Comparison of ENCODE assay signal across 22 cellular contexts in genomic region chr20:51463560-51463959, GRCh38.
DNase-seq lines count a peak whose midpoint lies in the region; ATAC-seq lines count a peak whose summit lies in the region.
"Had no signal": no experiment of that assay in that cellular context is flagged by ENCODE, and none has a peak within 500 bp of the region (broad histone marks: within the 10 kb centered on the region; RNA-seq: fewer than 3 reads in every experiment).

No MANE protein-coding gene starts in this region.

- no peaks in the 10 kb centered on the region for H3K9me3 Mint-ChIP-seq in activated T-cell treated with anti-CD3 and anti-CD28 coated beads, Interleukin-2, amount 50 U/mL, for 4 hours
- no peaks in the 10 kb centered on the region for H3K9me3 Mint-ChIP-seq in stimulated activated naive CD8-positive, alpha-beta T cell treated with anti-CD3 and anti-CD28 coated beads, Interleukin-15, Interleukin-2, amounts not matched to agents 100 ng/mL and 50 ng/mL, for 24 hours
- H3K9me3 Mint-ChIP-seq: nephron progenitor cell had no signal

- DNase-seq in activated T-cell treated with anti-CD3 and anti-CD28 coated beads, Interleukin-2, amount 50 U/mL, for 4 hours, result no peak
- DNase-seq in activated T-cell treated with anti-CD3 and anti-CD28 coated beads for 4 hours (no peak), T-helper 17 cell (no peak), mesendoderm (no peak), GDM1 (lab: John Stamatoyannopoulos, UW) (no peak), NOMO-1 (lab: John Stamatoyannopoulos, UW; ENCODE audit: unreplicated experiment in 2 of 2) (no peak)
- no peak for DNase-seq in stimulated activated CD4-positive, alpha-beta T cell treated with anti-CD3 and anti-CD28 coated beads, Interleukin-4, amount 100 ng/mL, for 24 hours
- DNase-seq: activated CD4-positive, alpha-beta T cell treated with anti-CD3 and anti-CD28 coated beads for 48 hours; activated gamma-delta T cell; DMS53; islet precursor cell; NCI-H1417; NCI-H69; nephron progenitor cell; stimulated activated CD4-positive, alpha-beta T cell treated with anti-CD3 and anti-CD28 coated beads, Interleukin-12 subunit alpha, Interleukin-12 subunit beta, amount 100 ng/mL, for 4 hours had no signal

- H3K79me2 ChIP-seq in mesendoderm (ENCODE audit: control insufficient read depth, insufficient read depth, low read length), result no peaks in the 10 kb centered on the region
- H3K79me2 ChIP-seq: hepatocyte had no signal

- H3K4me2 ChIP-seq in mesendoderm (ENCODE audit: low read length), result no peak overlapping the region
- H3K4me2 ChIP-seq: hepatocyte had no signal

- H3K18ac ChIP-seq in mesendoderm (ENCODE audit: low read length), result no peak overlapping the region

- H2AK5ac ChIP-seq in mesendoderm (ENCODE audit: low read length), result no peak overlapping the region

- H3K79me1 ChIP-seq in mesendoderm (ENCODE audit: low read length), result no peaks in the 10 kb centered on the region

- no peak overlapping the region for H3K4ac ChIP-seq in mesendoderm (ENCODE audit: low read depth, low read length)

- WGBS in mesendoderm (ENCODE audit: extremely low coverage, insufficient coverage, low lambda C conversion rate), result no CpG with 5 or more reads among the region's 8 CpGs

- no peak overlapping the region for H3K9ac ChIP-seq in mesendoderm (ENCODE audit: low read length)
- H3K9ac ChIP-seq: SK-N-SH had no signal

- H3K4me1 Mint-ChIP-seq in activated T-cell treated with anti-CD3 and anti-CD28 coated beads, Interleukin-2, amount 50 U/mL, for 4 hours (ENCODE audit: low read depth), result peaks cover 22% of the 10 kb centered on the region
- H3K4me1 Mint-ChIP-seq in T-helper 17 cell, result peaks cover 16% of the 10 kb centered on the region
- H3K4me1 Mint-ChIP-seq in stimulated activated naive CD8-positive, alpha-beta T cell treated with anti-CD3 and anti-CD28 coated beads, Interleukin-15, Interleukin-2, amounts not matched to agents 100 ng/mL and 50 ng/mL, for 24 hours (ENCODE audit: low read depth), result peaks cover 27% of the 10 kb centered on the region

- no peak overlapping the region for H4K5ac ChIP-seq in mesendoderm (ENCODE audit: low read length)

- ATAC-seq in activated T-cell treated with anti-CD3 and anti-CD28 coated beads, Interleukin-2, amount 50 U/mL, for 4 hours, result peak; percentile 35 to 60
- no peak for ATAC-seq in T-helper 17 cell

- peak overlapping the region; percentile 81 for H3K27ac Mint-ChIP-seq in T-helper 17 cell
- peak overlapping the region; percentile 36 for H3K27ac Mint-ChIP-seq in stimulated activated naive CD8-positive, alpha-beta T cell treated with anti-CD3 and anti-CD28 coated beads, Interleukin-15, Interleukin-2, amounts not matched to agents 100 ng/mL and 50 ng/mL, for 24 hours

- no peak overlapping the region for H3K27ac ChIP-seq in mesendoderm (ENCODE audit: low read depth, low read length)
- H3K27ac ChIP-seq: C4-2B, hepatocyte had no signal

- no peak overlapping the region for H3K23ac ChIP-seq in mesendoderm (ENCODE audit: low read length)

- H3K4me3 ChIP-seq in mesendoderm (ENCODE audit: low read length), result no peak overlapping the region
- H3K4me3 ChIP-seq: hepatocyte, lung, Peyer's patch, thyroid gland had no signal

- no peaks in the 10 kb centered on the region for H3K36me3 ChIP-seq in mesendoderm (ENCODE audit: control insufficient read depth, insufficient read depth, low read length)
- H3K36me3 ChIP-seq: thyroid gland had no signal

- no peaks in the 10 kb centered on the region for H3K27me3 Mint-ChIP-seq in activated T-cell treated with anti-CD3 and anti-CD28 coated beads, Interleukin-2, amount 50 U/mL, for 4 hours (ENCODE audit: low read depth)
- no peaks in the 10 kb centered on the region for H3K27me3 Mint-ChIP-seq in T-helper 17 cell
- H3K27me3 Mint-ChIP-seq in stimulated activated naive CD8-positive, alpha-beta T cell treated with anti-CD3 and anti-CD28 coated beads, Interleukin-15, Interleukin-2, amounts not matched to agents 100 ng/mL and 50 ng/mL, for 24 hours, result no peaks in the 10 kb centered on the region

- no peak overlapping the region for H3K4me3 Mint-ChIP-seq in activated T-cell treated with anti-CD3 and anti-CD28 coated beads, Interleukin-2, amount 50 U/mL, for 4 hours
- no peak overlapping the region for H3K4me3 Mint-ChIP-seq in T-helper 17 cell
- H3K4me3 Mint-ChIP-seq in stimulated activated naive CD8-positive, alpha-beta T cell treated with anti-CD3 and anti-CD28 coated beads, Interleukin-15, Interleukin-2, amounts not matched to agents 100 ng/mL and 50 ng/mL, for 24 hours, result no peak overlapping the region
- H3K4me3 Mint-ChIP-seq: nephron progenitor cell had no signal

- peaks cover 42% of the 10 kb centered on the region for H3K36me3 Mint-ChIP-seq in activated T-cell treated with anti-CD3 and anti-CD28 coated beads, Interleukin-2, amount 50 U/mL, for 4 hours (ENCODE audit: insufficient read depth)
- H3K36me3 Mint-ChIP-seq in T-helper 17 cell (ENCODE audit: low read depth), result peaks cover 9% of the 10 kb centered on the region
- H3K36me3 Mint-ChIP-seq in stimulated activated naive CD8-positive, alpha-beta T cell treated with anti-CD3 and anti-CD28 coated beads, Interleukin-15, Interleukin-2, amounts not matched to agents 100 ng/mL and 50 ng/mL, for 24 hours (ENCODE audit: low read depth), result peaks cover 57% of the 10 kb centered on the region

- H2BK5ac ChIP-seq in mesendoderm (ENCODE audit: low read length), result no peak overlapping the region

- H4K8ac ChIP-seq in mesendoderm (ENCODE audit: low read depth, low read length), result no peak overlapping the region

- H2BK15ac ChIP-seq in mesendoderm (replicated peaks; ENCODE audit: low read depth), result no peak overlapping the region

- H3K4me1 ChIP-seq in mesendoderm (ENCODE audit: control insufficient read depth, low read depth, low read length), result no peaks in the 10 kb centered on the region

- H2BK120ac ChIP-seq in mesendoderm (ENCODE audit: low read depth, low read length), result no peak overlapping the region

- H3K27me3 ChIP-seq in mesendoderm (ENCODE audit: insufficient read depth, low read length, poor library complexity), result no peaks in the 10 kb centered on the region
- H3K27me3 ChIP-seq: hepatocyte, Peyer's patch, thyroid gland had no signal

- H3K9me3 ChIP-seq in T-helper 17 cell (ENCODE audit: control insufficient read depth, low read length, poor library complexity, severe bottlenecking), result no peaks in the 10 kb centered on the region
- H3K9me3 ChIP-seq: Peyer's patch, SK-N-SH, thyroid gland had no signal

- peak overlapping the region; percentile 11 for H3K56ac ChIP-seq in mesendoderm (ENCODE audit: low read length)
